In the genomic region with DNA sequence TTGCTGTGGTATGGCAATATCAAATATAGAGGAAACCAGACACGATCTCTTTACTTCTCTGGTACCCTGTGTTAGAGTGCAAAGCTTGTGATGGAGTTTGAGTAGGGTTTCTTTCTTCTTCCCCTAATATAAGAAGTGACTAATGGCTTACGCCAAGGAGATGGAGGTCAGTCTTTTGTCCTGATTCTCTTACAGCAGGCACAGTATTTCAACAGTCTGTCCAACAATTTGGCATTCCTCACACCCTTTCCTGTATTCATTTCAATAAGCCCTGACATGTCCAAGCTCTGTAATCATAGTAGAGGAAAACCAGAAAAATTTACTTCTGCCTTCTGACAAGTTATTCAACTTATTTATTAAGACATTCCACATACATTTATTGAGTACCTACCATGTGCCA, we compare ENCODE assay signal across 16 cellular contexts.
DNase-seq lines count a peak whose midpoint lies in the region; TF ChIP-seq lines count a peak whose summit lies in the region.
"Had no signal": no experiment of that assay in that cellular context is flagged by ENCODE, and none has a peak within 500 bp of the region (broad histone marks: within the 10 kb centered on the region; RNA-seq: fewer than 3 reads in every experiment).

No MANE protein-coding gene starts in this region.

- peak; percentile 53 for DNase-seq in RWPE1 (ENCODE audit: low spot score)
- DNase-seq in mammary epithelial cell, result peak; percentile 85
- DNase-seq in epithelial cell of prostate (ENCODE audit: low read depth, low spot score), result peak; percentile 22
- DNase-seq in Kasumi-1 (lab: John Stamatoyannopoulos, UW), result no peak
- DNase-seq in central memory CD4-positive, alpha-beta T cell, result no peak
- DNase-seq in putamen (ENCODE audit: low spot score), result no peak
- DNase-seq: C1 segment of cervical spinal cord; Calu3; CD4-positive, alpha-beta memory T cell; COR-L47; DMS53; DMS79 treated with DMSO at 0.1 percent for 48 hours; GF-D8; GOT3; HFFc6 had no signal

- H3K27ac ChIP-seq in RWPE1 (no peak overlapping the region), mammary epithelial cell (ENCODE audit: insufficient read depth, low read depth, low read length) (peak overlapping the region; percentile 61), epithelial cell of prostate (peak overlapping the region; percentile 72)

- WGBS in mammary epithelial cell (ENCODE audit: low coverage, missing lambda C conversion rate), result 45% methylated on average over 2 of the region's 2 CpGs

- H4K20me1 ChIP-seq in mammary epithelial cell (ENCODE audit: insufficient read depth, low read length), result no peaks in the 10 kb centered on the region

- CTCF ChIA-PET in RWPE1 (lab: Yijun Ruan, JAX), result interaction anchor here (0.7 kb wide), 2 partner anchors 294 to 740 kb away, joined by 4 read pairs; no protein-coding TSS in a partner anchor
- CTCF ChIA-PET in mammary epithelial cell (lab: Charles Lee; ENCODE audit: low non-redundant PET), result no interaction called here

- no peaks in the 10 kb centered on the region for H3K9me3 ChIP-seq in mammary epithelial cell (replicated peaks; ENCODE audit: insufficient read depth, low read length)
- H3K9me3 ChIP-seq: HAP-1 had no signal

- no TSS peak for BruUV-seq in mammary epithelial cell (replicated peaks; lab: Mats Ljungman, UMichigan)

- peaks cover 16% of the 10 kb centered on the region for H3K4me1 ChIP-seq in mammary epithelial cell (ENCODE audit: insufficient read depth, low read length)
- H3K4me1 ChIP-seq: HAP-1 had no signal

- no peak overlapping the region for H3K9ac ChIP-seq in mammary epithelial cell (ENCODE audit: insufficient read depth, low read length)

- H3K4me3 ChIP-seq in mammary epithelial cell (replicated peaks in 1 of 3; ENCODE audit: insufficient read depth in 1 of 3, low read depth in 2 of 3, low read length in 3 of 3), result no peak overlapping the region
- H3K4me3 ChIP-seq: HAP-1 had no signal

- dilution Hi-C loops in mammary epithelial cell (cut with HindIII; ENCODE audit: low sequenced_read_pairs), result no loop called here

- POLR2A ChIA-PET in RWPE1 (lab: Yijun Ruan, JAX; ENCODE audit: low non-redundant PET), result no interaction called here

- peak overlapping the region; percentile 23 for H3K4me2 ChIP-seq in mammary epithelial cell (ENCODE audit: insufficient read depth, low read depth, low read length)

- no peaks in the 10 kb centered on the region for H3K36me3 ChIP-seq in mammary epithelial cell (ENCODE audit: insufficient read depth, low read length)
- H3K36me3 ChIP-seq: HAP-1 had no signal

- H2AFZ ChIP-seq in mammary epithelial cell (ENCODE audit: low read depth, low read length), result peak overlapping the region; percentile 81

- H3K79me2 ChIP-seq in mammary epithelial cell (ENCODE audit: insufficient read depth, low read length), result no peaks in the 10 kb centered on the region

- intact Hi-C loops in mammary epithelial cell (cut with micrococcal nuclease), result loop anchor here (5.0 to 10.0 kb wide), 2 partner anchors 107 to 1009 kb away; no protein-coding TSS in a partner anchor

- TF ChIP-seq CTCF in RWPE1 (conservative IDR thresholded peaks at IDR 0.05; ENCODE audit: low read depth) (no peak), mammary epithelial cell (conservative IDR thresholded peaks at IDR 0.05 in 1 of 2, IDR thresholded peaks at IDR 0.05 in 1 of 2; ENCODE audit: extremely low read depth in 1 of 2, insufficient read depth in 1 of 2, low read depth in 1 of 2, low read length in 2 of 2) (no peak)

- no peaks in the 10 kb centered on the region for H3K27me3 ChIP-seq in mammary epithelial cell (ENCODE audit: insufficient read depth, low read length)

- in situ Hi-C loops in mammary epithelial cell (cut with MboI; ENCODE audit: low sequenced_read_pairs in 2 of 2), result no loop called here

Comparison
In these comparisons a context has a peak if more than half of its experiments do, and no peak if none do; other contexts are left out.
1. DNase-seq: peak in RWPE1 (single experiment), mammary epithelial cell (single experiment) and epithelial cell of prostate (single experiment); none in Kasumi-1 (0 of 2), central memory CD4-positive, alpha-beta T cell (single experiment) and putamen (single experiment).